16 cellular contexts compared by ENCODE assay signal in the genomic region with DNA sequence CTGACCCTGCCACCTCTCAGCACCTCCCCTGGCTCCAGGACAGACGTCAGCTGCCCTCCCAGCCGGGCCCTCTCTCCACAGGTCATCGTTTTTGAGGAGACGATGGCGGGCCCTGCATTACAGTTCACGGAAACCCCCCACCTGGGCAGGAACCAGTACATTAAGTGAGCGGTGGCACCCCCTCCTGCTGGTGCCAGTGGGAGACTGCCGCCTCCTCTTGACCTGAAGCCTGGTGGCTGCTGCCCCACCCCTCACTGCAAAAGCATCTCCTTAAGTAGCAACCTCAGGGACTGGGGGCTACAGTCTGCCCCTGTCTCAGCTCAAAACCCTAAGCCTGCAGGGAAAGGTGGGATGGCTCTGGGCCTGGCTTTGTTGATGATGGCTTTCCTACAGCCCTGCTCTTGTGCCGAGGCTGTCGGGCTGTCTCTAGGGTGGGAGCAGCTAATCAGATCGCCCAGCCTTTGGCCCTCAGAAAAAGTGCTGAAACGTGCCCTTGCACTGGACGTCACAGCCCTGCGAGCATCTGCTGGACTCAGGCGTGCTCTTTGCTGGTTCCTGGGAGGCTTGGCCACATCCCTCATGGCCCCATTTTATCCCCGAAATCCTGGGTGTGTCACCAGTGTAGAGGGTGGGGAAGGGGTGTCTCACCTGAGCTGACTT. TPM values are rescaled to one million over a fixed set of nuclear protein-coding genes. Genes with fewer than 3 reads are reported as not detected.
A peak's percentile ranks its signal among the peaks of the same experiment; 100 is the strongest.
DNase-seq lines count a peak whose midpoint lies in the region; ATAC-seq and TF ChIP-seq lines count a peak whose summit lies in the region.
"Had no signal": no experiment of that assay in that cellular context is flagged by ENCODE, and none has a peak within 500 bp of the region (broad histone marks: within the 10 kb centered on the region; RNA-seq: fewer than 3 reads in every experiment).

No MANE protein-coding gene starts in this region.

- H2AFZ ChIP-seq in osteoblast (ENCODE audit: low read length) = no peak overlapping the region
- H2AFZ ChIP-seq: GM23248 had no signal

- intact Hi-C loops in spleen (cut with DNase I; ENCODE audit: low total_unique reads) = no loop called here

- H3K27me3 ChIP-seq in RWPE2 (ENCODE audit: insufficient read depth, poor library complexity, severe bottlenecking) (no peaks in the 10 kb centered on the region), osteoblast (ENCODE audit: insufficient read depth, low read length) (no peaks in the 10 kb centered on the region), spleen (replicated peaks in 1 of 7) (peaks cover 0 to 12% (median 0%) of the 10 kb centered on the region in 7 donors)

- H3K27ac ChIP-seq in RWPE2 (ENCODE audit: poor library complexity, severe bottlenecking) (no peak overlapping the region), osteoblast (ENCODE audit: low read depth, low read length) (no peak overlapping the region), spleen (no peak overlapping the region)
- H3K27ac ChIP-seq: C4-2B, GM23248 had no signal

- H3K27me3 Mint-ChIP-seq in glutamatergic neuron (ENCODE audit: unreplicated experiment) = peaks cover 20% of the 10 kb centered on the region
- H3K27me3 Mint-ChIP-seq: CD4-positive, alpha-beta T cell had no signal

- no peak for TF ChIP-seq POLR2A in spleen (IDR thresholded peaks at IDR 0.05)

- no peak for ATAC-seq in RWPE2 (ENCODE audit: low read depth)
- ATAC-seq in HG02973 (IDR thresholded peaks at IDR 0.05; ENCODE audit: unreplicated experiment) = no peak

- TF ChIP-seq CTCF in RWPE2 (IDR thresholded peaks at IDR 0.05; ENCODE audit: poor library complexity, severe bottlenecking) = no peak
- TF ChIP-seq CTCF in glutamatergic neuron (IDR thresholded peaks at IDR 0.05; ENCODE audit: partially characterized antibody, unreplicated experiment) = no peak
- no peak for TF ChIP-seq CTCF in osteoblast (IDR thresholded peaks at IDR 0.05; ENCODE audit: extremely low read depth, low read depth, low read length)
- no peak for TF ChIP-seq CTCF in spleen (IDR thresholded peaks at IDR 0.05 in 8 of 11, conservative IDR thresholded peaks at IDR 0.05 in 3 of 11)

- peak; percentile 41 for DNase-seq in RWPE2 (ENCODE audit: low spot score)
- peak; percentile 7 for DNase-seq in glutamatergic neuron
- DNase-seq in osteoblast (ENCODE audit: insufficient read length, low spot score, missing footprints) = peak; percentile 83
- peak; percentile 67 for DNase-seq in spleen
- DNase-seq in NCI-H146 treated with DMSO at 0.1 percent for 48 hours (lab: John Stamatoyannopoulos, UW; ENCODE audit: unreplicated experiment) = no peak
- DNase-seq in NCI-H69 (lab: John Stamatoyannopoulos, UW) = no peak
- DNase-seq: ACHN; AML-193; Caco-2; CD4-positive, alpha-beta T cell; GM23248; IMR-90 had no signal

- H3K4me3 Mint-ChIP-seq in glutamatergic neuron (ENCODE audit: unreplicated experiment) = no peak overlapping the region
- H3K4me3 Mint-ChIP-seq: CD4-positive, alpha-beta T cell had no signal

- H3K36me3 Mint-ChIP-seq in glutamatergic neuron (ENCODE audit: unreplicated experiment) = no peaks in the 10 kb centered on the region

- H3K9me3 ChIP-seq in RWPE2 (ENCODE audit: severe bottlenecking) = no peaks in the 10 kb centered on the region
- H3K9me3 ChIP-seq in osteoblast (ENCODE audit: low read depth, low read length) = no peaks in the 10 kb centered on the region
- H3K9me3 ChIP-seq in spleen = no peaks in the 10 kb centered on the region
- H3K9me3 ChIP-seq: Caco-2, HAP-1 had no signal

- H3K4me1 Mint-ChIP-seq in glutamatergic neuron (ENCODE audit: low read depth, unreplicated experiment) = peaks cover 8% of the 10 kb centered on the region

- H3K36me3 ChIP-seq in RWPE2 (ENCODE audit: low read depth) (no peaks in the 10 kb centered on the region), osteoblast (ENCODE audit: insufficient read depth, low read length) (no peaks in the 10 kb centered on the region), spleen (no peaks in the 10 kb centered on the region)

- H3K4me1 ChIP-seq in RWPE2 (ENCODE audit: insufficient read depth, poor library complexity, severe bottlenecking) = no peaks in the 10 kb centered on the region
- no peaks in the 10 kb centered on the region for H3K4me1 ChIP-seq in osteoblast (ENCODE audit: insufficient read depth, low read length)
- no peaks in the 10 kb centered on the region for H3K4me1 ChIP-seq in spleen
- H3K4me1 ChIP-seq: Caco-2, HAP-1 had no signal

- H4K20me1 ChIP-seq in osteoblast (ENCODE audit: insufficient read depth, low read length) = no peaks in the 10 kb centered on the region

- H3K27ac Mint-ChIP-seq in glutamatergic neuron (ENCODE audit: unreplicated experiment) = no peak overlapping the region
- H3K27ac Mint-ChIP-seq: CD4-positive, alpha-beta T cell had no signal

- no peak overlapping the region for H3K4me2 ChIP-seq in osteoblast (ENCODE audit: insufficient read depth, low read length)

- H3K4me3 ChIP-seq in RWPE2 (ENCODE audit: severe bottlenecking) = no peak overlapping the region
- H3K4me3 ChIP-seq in osteoblast (ENCODE audit: insufficient read depth, low read length) = no peak overlapping the region
- no peak overlapping the region for H3K4me3 ChIP-seq in spleen
- H3K4me3 ChIP-seq: GM23248, HAP-1 had no signal

- no peaks in the 10 kb centered on the region for H3K79me2 ChIP-seq in osteoblast (ENCODE audit: insufficient read depth, low read length)

- WGBS in spleen, 5 donors = 79 to 90% (median 84%) methylated on average over 15 to 16 of the region's 16 CpGs

- peaks cover 32% of the 10 kb centered on the region for H3K9me3 Mint-ChIP-seq in glutamatergic neuron (ENCODE audit: unreplicated experiment)
- H3K9me3 Mint-ChIP-seq: CD4-positive, alpha-beta T cell had no signal

RNA-seq across cellular contexts. Expression of a gene that starts 37.0 kb away (rescaled TPM):
- 240 TPM for total RNA-seq in glutamatergic neuron (ENCODE audit: unreplicated experiment)
- total RNA-seq in osteoblast = not detected in 2 replicates
- total RNA-seq in spleen = 1 to 10 TPM in 6 of 7 donors, under 1 TPM in 1; 0.81 to 4.0 (median 1.7) TPM
- 1 to 10 TPM in 1 of 3 donors, under 1 TPM in 2; 0.43 to 2.1 (median 0.96) TPM for polyA plus RNA-seq in spleen
- total RNA-seq: GM23248, IMR-90 had no signal
- polyA plus RNA-seq: BJ, GM23248, IMR-90 had no signal

RNA-seq across cellular contexts. Expression of a gene that starts 43.2 kb away (rescaled TPM):
- 1.0 TPM for total RNA-seq in glutamatergic neuron (ENCODE audit: unreplicated experiment)
- 0.29 and 0.36 TPM in 2 replicates for total RNA-seq in osteoblast
- 1 to 10 TPM in 1 of 7 donors, under 1 TPM in 5, not detected in 1; 0.36 to 1.5 (median 0.65) TPM for total RNA-seq in spleen
- under 1 TPM; 0.29 to 0.48 (median 0.46) TPM for polyA plus RNA-seq in spleen
- total RNA-seq: GM23248 had no signal

Comparison
In these comparisons a context has a peak if more than half of its experiments do, and no peak if none do; other contexts are left out.
1. DNase-seq: peak in RWPE2 (single experiment), glutamatergic neuron (single experiment), osteoblast (single experiment) and spleen (single experiment); none in NCI-H146 treated with DMSO at 0.1 percent for 48 hours (single experiment) and NCI-H69 (single experiment).
2. RNA of a gene that starts 37.0 kb away (total RNA-seq): 240 TPM in glutamatergic neuron (single experiment); 0.81 to 4.0 TPM in spleen and not detected in osteoblast; every median in the first group is over 10 times any median in the second.